In genomic region chr16:66516808-66517585, GRCh38 we compare ENCODE assay signal across 8 cellular contexts. TPM values are rescaled to one million over a fixed set of nuclear protein-coding genes. Genes with fewer than 3 reads are reported as not detected.
DNase-seq lines count a peak whose midpoint lies in the region; ATAC-seq and TF ChIP-seq lines count a peak whose summit lies in the region.

No MANE protein-coding gene starts in this region.

- ATAC-seq in HG03432 (IDR thresholded peaks at IDR 0.05; ENCODE audit: unreplicated experiment) (peak; percentile 98), Panc1 (peak; percentile 92)

- DNase-seq in AG20443 (ENCODE audit: low spot score) (peak; percentile 95), Panc1 (ENCODE audit: low read depth, low spot score) (peak; percentile 90), fibroblast of the aortic adventitia (ENCODE audit: low read depth) (peak; percentile 99)
- peak; percentile 55 to 58 for DNase-seq in activated T-helper 1 cell treated with anti-CD3 and anti-CD28 coated beads, Interleukin-2, amount 50 U/mL, for 16 hours (ENCODE audit: low read depth in 1 of 2, low spot score in 1 of 2)

- H3K27ac ChIP-seq in Panc1 (ENCODE audit: low read length) (peak overlapping the region; percentile 85), neutrophil (peak overlapping the region; percentile 98), subcutaneous abdominal adipose tissue (ENCODE audit: low read depth, low read length) (peak overlapping the region; percentile 100)

- H3K9ac ChIP-seq in subcutaneous abdominal adipose tissue (ENCODE audit: low read length in 5 of 5) = peak overlapping the region; percentile 69 to 97 (median 83)

- BruUV-seq in Panc1 (replicated peaks; lab: Mats Ljungman, UMichigan) = no TSS peak

- peak; percentile 40 for TF ChIP-seq POLR2A in GM19193 (IDR thresholded peaks at IDR 0.05; ENCODE audit: extremely low read depth, insufficient read depth, insufficient read length)

- H3K4me3 ChIP-seq in Panc1 (ENCODE audit: low read depth in 2 of 2, low read length in 2 of 2) (peak overlapping the region in 1 of 2 experiments; percentile 17; a peak in 1 of 4 replicates), fibroblast of the aortic adventitia (ENCODE audit: low read depth, low read length) (peak overlapping the region; percentile 14), neutrophil (ENCODE audit: low read depth in 1 of 2, low read length in 1 of 2) (peak overlapping the region; percentile 68 to 76), subcutaneous abdominal adipose tissue (ENCODE audit: low read depth in 1 of 5, low read length in 5 of 5) (peak overlapping the region; percentile 34 to 63 (median 57))

- H3K36me3 ChIP-seq in Panc1 (ENCODE audit: control insufficient read depth, insufficient read depth, low read length) (no peaks in the 10 kb centered on the region), neutrophil (no peaks in the 10 kb centered on the region), subcutaneous abdominal adipose tissue (ENCODE audit: control insufficient read depth in 5 of 5, insufficient read depth in 5 of 5, low read length in 5 of 5) (peaks cover 0 to 29% (median 12%) of the 10 kb centered on the region in 5 donors)

- H3K9me3 ChIP-seq in Panc1 (ENCODE audit: control insufficient read depth, insufficient read depth, low read depth, low read length) (no peaks in the 10 kb centered on the region), neutrophil (no peaks in the 10 kb centered on the region), subcutaneous abdominal adipose tissue (ENCODE audit: control insufficient read depth in 5 of 5, low read length in 5 of 5) (no peaks in the 10 kb centered on the region)

- in situ Hi-C loops in Panc1 (cut with HindIII; ENCODE audit: low pct_unique_long_range_greater_than_20kb, low sequenced_read_pairs) = no loop called here

- CTCF ChIA-PET in Panc1 (lab: Charles Lee) = no interaction called here

- intact Hi-C loops in Panc1 (cut with micrococcal nuclease; ENCODE audit: unreplicated experiment) = no loop called here

- no peak for TF ChIP-seq CTCF in Panc1 (IDR thresholded peaks at IDR 0.05)
- no peak for TF ChIP-seq CTCF in fibroblast of the aortic adventitia (IDR thresholded peaks at IDR 0.05; ENCODE audit: insufficient read depth, low read length)
- TF ChIP-seq CTCF in neutrophil (IDR thresholded peaks at IDR 0.05) = peak; percentile 52

- no peaks in the 10 kb centered on the region for H3K27me3 ChIP-seq in Panc1 (ENCODE audit: control insufficient read depth, insufficient read depth, low read length)
- H3K27me3 ChIP-seq in neutrophil = no peaks in the 10 kb centered on the region
- H3K27me3 ChIP-seq in subcutaneous abdominal adipose tissue (ENCODE audit: control insufficient read depth in 5 of 5, insufficient read depth in 4 of 5, low read length in 5 of 5) = no peaks in the 10 kb centered on the region

- POLR2A ChIA-PET in Panc1 (lab: Charles Lee) = no interaction called here

- H3K4me1 ChIP-seq in Panc1 (ENCODE audit: control insufficient read depth, insufficient read depth, low read length) (peaks cover 42% of the 10 kb centered on the region), neutrophil (ENCODE audit: control insufficient read depth in 1 of 2, insufficient read depth in 1 of 2, low read depth in 1 of 2, low read length in 1 of 2) (peaks cover 92 to 97% of the 10 kb centered on the region in 2 experiments), subcutaneous abdominal adipose tissue (ENCODE audit: control insufficient read depth in 5 of 5, insufficient read depth in 5 of 5, low read length in 5 of 5) (peaks cover 28 to 82% (median 81%) of the 10 kb centered on the region in 5 donors)

RNA-seq across cellular contexts. Expression of gene TK2, which starts 32.9 kb away (rescaled TPM):
- total RNA-seq in Panc1 (2021; ENCODE audit: unreplicated experiment) (17.1 TPM), fibroblast of the aortic adventitia (ENCODE audit: low replicate concordance) (58.8 and 101 TPM in 2 replicates)
- polyA plus RNA-seq in Panc1 (2012; ENCODE audit: insufficient read length) = 13.5 TPM

RNA-seq across cellular contexts. Expression of gene CKLF, which starts 35.4 kb away (rescaled TPM):
- total RNA-seq in Panc1 (2021; ENCODE audit: unreplicated experiment) = 88.1 TPM
- polyA plus RNA-seq in Panc1 (2012; ENCODE audit: insufficient read length) = 64.7 TPM
- total RNA-seq in fibroblast of the aortic adventitia (ENCODE audit: low replicate concordance) = 17.3 and 73.4 TPM in 2 replicates

RNA-seq across cellular contexts. Expression of gene CMTM1, which starts 49.2 kb away (rescaled TPM):
- total RNA-seq in Panc1 (2021; ENCODE audit: unreplicated experiment) (7.1 TPM), fibroblast of the aortic adventitia (ENCODE audit: low replicate concordance) (3.2 TPM in 1 of 2 replicates, not detected in the other)
- polyA plus RNA-seq in Panc1 (2012; ENCODE audit: insufficient read length) = 5.9 TPM
